9 cellular contexts compared by ENCODE assay signal in genomic region chr2:8487461-8487932, GRCh38.
DNase-seq lines count a peak whose midpoint lies in the region; ATAC-seq and TF ChIP-seq lines count a peak whose summit lies in the region.
"Had no signal": no experiment of that assay in that cellular context is flagged by ENCODE, and none has a peak within 500 bp of the region (broad histone marks: within the 10 kb centered on the region; RNA-seq: fewer than 3 reads in every experiment).

No MANE protein-coding gene starts in this region.

- H3K27ac Mint-ChIP-seq in activated T-cell treated with anti-CD3 and anti-CD28 coated beads, Interleukin-2, amount 50 U/mL, for 72 hours, result peak overlapping the region; percentile 59

- peaks cover 0 to 3% of the 10 kb centered on the region in 2 donors for H3K36me3 Mint-ChIP-seq in activated T-cell treated with anti-CD3 and anti-CD28 coated beads, Interleukin-2, amount 50 U/mL, for 72 hours (ENCODE audit: insufficient read depth in 2 of 2)

- H3K4me1 Mint-ChIP-seq in activated T-cell treated with anti-CD3 and anti-CD28 coated beads, Interleukin-2, amount 50 U/mL, for 72 hours (ENCODE audit: low read depth), result peaks cover 54% of the 10 kb centered on the region

- no peak overlapping the region for H3K27ac ChIP-seq in coronary artery
- H3K27ac ChIP-seq in substantia nigra (ENCODE audit: low read depth, low read length, poor library complexity, severe bottlenecking), result peak overlapping the region; percentile 39
- H3K27ac ChIP-seq: SK-N-MC had no signal

- no peak for DNase-seq in activated T-cell treated with anti-CD3 and anti-CD28 coated beads, Interleukin-2, amount 50 U/mL, for 72 hours
- DNase-seq in activated T-cell treated with anti-CD3 and anti-CD28 coated beads for 4 hours, result no peak
- DNase-seq in coronary artery (ENCODE audit: low spot score), result no peak
- DNase-seq in substantia nigra (lab: John Stamatoyannopoulos, UW), result peak in 26 of 49 donors; percentile 12 to 73 (median 42)
- DNase-seq in GM19238 (ENCODE audit: insufficient read length, low spot score), result no peak
- no peak for DNase-seq in NCI-H510A treated with DMSO at 0.1 percent for 48 hours (lab: John Stamatoyannopoulos, UW)
- DNase-seq in NCI-H2081 (lab: John Stamatoyannopoulos, UW), result no peak

- TF ChIP-seq CTCF in coronary artery (IDR thresholded peaks at IDR 0.05), result no peak

- H3K4me3 ChIP-seq in coronary artery, result peak overlapping the region; percentile 1
- H3K4me3 ChIP-seq: SK-N-MC had no signal

- H3K4me3 Mint-ChIP-seq in activated T-cell treated with anti-CD3 and anti-CD28 coated beads, Interleukin-2, amount 50 U/mL, for 72 hours, result peak overlapping the region; percentile 79 to 85

- ATAC-seq in activated T-cell treated with anti-CD3 and anti-CD28 coated beads, Interleukin-2, amount 50 U/mL, for 72 hours (replicated peaks in 1 of 2), result peak; percentile 9 to 16
- ATAC-seq in HG03432 (IDR thresholded peaks at IDR 0.05; ENCODE audit: unreplicated experiment), result peak; percentile 25

- peaks cover 18% of the 10 kb centered on the region for H3K27me3 Mint-ChIP-seq in activated T-cell treated with anti-CD3 and anti-CD28 coated beads, Interleukin-2, amount 50 U/mL, for 72 hours (ENCODE audit: low read depth)

- H3K9me3 Mint-ChIP-seq in activated T-cell treated with anti-CD3 and anti-CD28 coated beads, Interleukin-2, amount 50 U/mL, for 72 hours, result no peaks in the 10 kb centered on the region

Comparison
In these comparisons a context has a peak if more than half of its experiments do, and no peak if none do; other contexts are left out.
1. DNase-seq: peak in substantia nigra (26 of 49); none in activated T-cell treated with anti-CD3 and anti-CD28 coated beads, Interleukin-2, amount 50 U/mL, for 72 hours (0 of 2), activated T-cell treated with anti-CD3 and anti-CD28 coated beads for 4 hours (single experiment), coronary artery (single experiment), GM19238 (single experiment), NCI-H510A treated with DMSO at 0.1 percent for 48 hours (single experiment) and NCI-H2081 (0 of 2).